In genomic region chr5:57319633-57320032, GRCh38 we compare ENCODE assay signal across 9 cellular contexts.
"Had no signal": no experiment of that assay in that cellular context is flagged by ENCODE, and none has a peak within 500 bp of the region (broad histone marks: within the 10 kb centered on the region; RNA-seq: fewer than 3 reads in every experiment).

No MANE protein-coding gene starts in this region.

- H3K36me3 ChIP-seq: HAP-1 had no signal

- ATAC-seq: GM23338, HCT116 had no signal

- H3K9ac ChIP-seq: GM23248 had no signal

- H3K27ac Mint-ChIP-seq: GM23338, H9, HFFc6 had no signal

- H3K4me1 Mint-ChIP-seq: GM23338, H9 had no signal

- H3K4me1 ChIP-seq: HAP-1 had no signal

- H3K4me3 ChIP-seq: GM23248, GM23338, HAP-1 had no signal

- H3K4me2 ChIP-seq: GM23338 had no signal

- H3K4me3 Mint-ChIP-seq: GM23338, H9, HFFc6 had no signal

- H3K9me3 Mint-ChIP-seq: GM23338, H9, HFFc6 had no signal

- H2AFZ ChIP-seq: GM23248, GM23338 had no signal

- H3K27ac ChIP-seq: GM23248 had no signal

- DNase-seq: GM23248, GOT3, H7, H9, HCEC 1CT, HFFc6 had no signal

- H3K9me3 ChIP-seq: HAP-1 had no signal
